ENCODE assay signal across 29 cellular contexts in genomic region chr4:1399508-1400190, GRCh38. TPM values are rescaled to one million over a fixed set of nuclear protein-coding genes. Genes with fewer than 3 reads are reported as not detected.
DNase-seq lines count a peak whose midpoint lies in the region; ATAC-seq, FAIRE-seq and TF ChIP-seq lines count a peak whose summit lies in the region.
"Had no signal": no experiment of that assay in that cellular context is flagged by ENCODE, and none has a peak within 500 bp of the region (broad histone marks: within the 10 kb centered on the region; RNA-seq: fewer than 3 reads in every experiment).

No MANE protein-coding gene starts in this region.

- H2AFZ ChIP-seq in neuronal stem cell (ENCODE audit: low read length) = no peak overlapping the region

- no peak for ATAC-seq in WTC11
- no peak for ATAC-seq in esophagus mucosa
- no peak for ATAC-seq in HG03196 (IDR thresholded peaks at IDR 0.05; ENCODE audit: unreplicated experiment)
- ATAC-seq: activated naive CD4-positive, alpha-beta T cell treated with anti-CD3 and anti-CD28 coated beads, Interleukin-2, amount 50 U/mL, for 72 hours; activated T-cell treated with anti-CD3 and anti-CD28 coated beads, Interleukin-2, amount 50 U/mL, for 4 hours; left colon; psoas muscle; stimulated activated naive CD8-positive, alpha-beta T cell treated with anti-CD3 and anti-CD28 coated beads, Interleukin-15, amount 100 ng/mL, for 72 hours had no signal

- no peak overlapping the region for H3K4me3 ChIP-seq in neuronal stem cell (ENCODE audit: low read length in 2 of 2)
- no peak overlapping the region for H3K4me3 ChIP-seq in esophagus muscularis mucosa
- H3K4me3 ChIP-seq: psoas muscle, smooth muscle cell, tibial nerve had no signal

- peaks cover 48% of the 10 kb centered on the region for H3K27me3 Mint-ChIP-seq in WTC11 (ENCODE audit: low read depth)

- H2BK5ac ChIP-seq in neuronal stem cell (ENCODE audit: low read length) = peak overlapping the region; percentile 66

- TF ChIP-seq POLR2A in GM12892 (IDR thresholded peaks at IDR 0.05; ENCODE audit: low read depth, low read length) (no peak), esophagus muscularis mucosa (IDR thresholded peaks at IDR 0.05; ENCODE audit: low read depth) (no peak)

- H2BK12ac ChIP-seq in neuronal stem cell (ENCODE audit: low read length) = peak overlapping the region; percentile 16

- no peak overlapping the region for H3K27ac Mint-ChIP-seq in WTC11
- H3K27ac Mint-ChIP-seq: activated B cell treated with CpG ODN at 0.5 μM for 24 hours had no signal

- peaks cover 3% of the 10 kb centered on the region for H3K79me1 ChIP-seq in neuronal stem cell (ENCODE audit: low read depth, low read length)

- TF ChIP-seq CTCF in WTC11 (IDR thresholded peaks at IDR 0.05) (no peak), esophagus muscularis mucosa (IDR thresholded peaks at IDR 0.05) (no peak)

- DNase-seq in DMS53 (lab: John Stamatoyannopoulos, UW) = peak; percentile 39
- no peak for DNase-seq in DMS53 treated with DMSO at 0.1 percent for 48 hours (lab: John Stamatoyannopoulos, UW; ENCODE audit: unreplicated experiment)
- peak; percentile 15 for DNase-seq in GM12892 (ENCODE audit: insufficient read length)
- peak; percentile 8 for DNase-seq in WTC11 (ENCODE audit: low spot score)
- no peak for DNase-seq in neuronal stem cell (ENCODE audit: low spot score)
- DNase-seq in esophagus muscularis mucosa (ENCODE audit: extremely low spot score) = no peak
- DNase-seq: activated CD4-positive, alpha-beta T cell treated with anti-CD3 and anti-CD28 coated beads, Interleukin-2, amount 50 U/mL, for 48 hours; Caco-2; effector CD8-positive, alpha-beta T cell; EL; midbrain; NCI-H1694 treated with DMSO at 0.1 percent for 48 hours; NCI-H69; stimulated activated CD4-positive, alpha-beta T cell treated with anti-CD3 and anti-CD28 coated beads, Interleukin-4, amount 100 ng/mL, for 1 hour had no signal

- no peak overlapping the region for H3K4me3 Mint-ChIP-seq in WTC11
- H3K4me3 Mint-ChIP-seq: activated B cell treated with CpG ODN at 0.5 μM for 24 hours; activated T-cell treated with anti-CD3 and anti-CD28 coated beads, Interleukin-2, amount 50 U/mL, for 4 hours; stimulated activated naive CD8-positive, alpha-beta T cell treated with anti-CD3 and anti-CD28 coated beads, Interleukin-15, amount 100 ng/mL, for 72 hours had no signal

- H2BK15ac ChIP-seq in neuronal stem cell (ENCODE audit: low read length) = no peak overlapping the region

- intact Hi-C loops in esophagus muscularis mucosa (cut with DNase I) = no loop called here

- WGBS in neuronal stem cell (ENCODE audit: extremely low coverage in 2 of 2, insufficient read length in 2 of 2, insufficient replicate concordance in 1 of 2), 2 donors = no CpG with 5 or more reads among the region's 15 CpGs
- WGBS in esophagus muscularis mucosa = 76% methylated on average over 7 of the region's 15 CpGs

- H3K4me1 ChIP-seq in neuronal stem cell (ENCODE audit: control insufficient read depth in 2 of 2, insufficient read depth in 1 of 2, low read depth in 1 of 2, low read length in 2 of 2) (no peaks in the 10 kb centered on the region), esophagus muscularis mucosa (peaks cover 9 to 28% (median 24%) of the 10 kb centered on the region in 4 donors)
- H3K4me1 ChIP-seq: Caco-2 had no signal

- no peak overlapping the region for H2AK5ac ChIP-seq in neuronal stem cell (ENCODE audit: low read depth, low read length)

- H3K27me3 ChIP-seq in neuronal stem cell (ENCODE audit: control insufficient read depth in 3 of 3, insufficient read depth in 3 of 3, low read depth in 1 of 3, low read length in 3 of 3) (peaks cover 6 to 48% (median 32%) of the 10 kb centered on the region in 3 experiments), esophagus muscularis mucosa (peaks cover 0 to 61% (median 37%) of the 10 kb centered on the region in 4 donors)

- peak overlapping the region; percentile 47 for H2BK120ac ChIP-seq in neuronal stem cell (ENCODE audit: low read depth, low read length)

- FAIRE-seq in GM12892 (lab: Jason Lieb, UNC) = no peak

- H3K14ac ChIP-seq in neuronal stem cell (ENCODE audit: low read length) = peak overlapping the region; percentile 71

- no peak overlapping the region for H3K4ac ChIP-seq in neuronal stem cell (ENCODE audit: low read length)

- H4K91ac ChIP-seq in neuronal stem cell (ENCODE audit: low read depth, low read length, poor library complexity) = no peak overlapping the region

- H3K23ac ChIP-seq in neuronal stem cell (ENCODE audit: low read depth, low read length, poor library complexity) = peak overlapping the region; percentile 80

- H3K36me3 ChIP-seq in neuronal stem cell (replicated peaks in 1 of 2; ENCODE audit: control insufficient read depth in 2 of 2, insufficient read depth in 2 of 2, low read length in 2 of 2) (no peaks in the 10 kb centered on the region), esophagus muscularis mucosa (peaks cover 0 to 11% (median 2%) of the 10 kb centered on the region in 4 donors)

- POLR2A ChIA-PET in WTC11 (lab: Charles Lee) = no interaction called here

- no peak overlapping the region for H4K8ac ChIP-seq in neuronal stem cell (ENCODE audit: low read depth, low read length)

- peaks cover 8% of the 10 kb centered on the region for H3K9me3 Mint-ChIP-seq in WTC11
- H3K9me3 Mint-ChIP-seq: activated B cell treated with CpG ODN at 0.5 μM for 24 hours; activated T-cell treated with anti-CD3 and anti-CD28 coated beads, Interleukin-2, amount 50 U/mL, for 4 hours had no signal

- CTCF ChIA-PET in WTC11 (lab: Charles Lee) = interaction anchor here (1.1 kb wide), 1 partner anchor 24 kb away, joined by 3 read pairs; no protein-coding TSS in a partner anchor

- H3K9me3 ChIP-seq in neuronal stem cell (replicated peaks in 1 of 2; ENCODE audit: control insufficient read depth in 2 of 2, insufficient read depth in 1 of 2, low read depth in 1 of 2, low read length in 2 of 2) = peaks cover 13 to 29% of the 10 kb centered on the region in 2 donors
- H3K9me3 ChIP-seq in esophagus muscularis mucosa = peaks cover 0 to 5% (median 0%) of the 10 kb centered on the region in 4 donors
- H3K9me3 ChIP-seq: Caco-2, psoas muscle had no signal

- TF ChIP-seq EP300 in esophagus muscularis mucosa (IDR thresholded peaks at IDR 0.05) = no peak

- no peak overlapping the region for H3K9ac ChIP-seq in neuronal stem cell (ENCODE audit: low read depth, low read length, poor library complexity)

- no peak overlapping the region for H3K4me2 ChIP-seq in neuronal stem cell (ENCODE audit: insufficient read depth, low read length, poor library complexity, severe bottlenecking)
- H3K4me2 ChIP-seq: smooth muscle cell had no signal

- peaks cover 14% of the 10 kb centered on the region for H3K36me3 Mint-ChIP-seq in WTC11

- H3K4me1 Mint-ChIP-seq in WTC11 = no peaks in the 10 kb centered on the region

- no peak overlapping the region for H3K27ac ChIP-seq in neuronal stem cell (replicated peaks; ENCODE audit: low read length)
- no peak overlapping the region for H3K27ac ChIP-seq in esophagus muscularis mucosa (replicated peaks in 1 of 4)
- H3K27ac ChIP-seq: 22Rv1, psoas muscle, tibial nerve had no signal

- H3K18ac ChIP-seq in neuronal stem cell (ENCODE audit: low read length) = no peak overlapping the region

TF ChIP-seq in WTC11, 78 proteins besides CTCF, POLR2A, EP300 and RAD21:
- TF ChIP-seq ATF6 (CRISPR knock-in tag; IDR thresholded peaks at IDR 0.05) (no peak), NFATC4 (CRISPR knock-in tag; IDR thresholded peaks at IDR 0.05) (no peak), ZNF232 (CRISPR knock-in tag; IDR thresholded peaks at IDR 0.05) (no peak), TP53 (CRISPR knock-in tag; IDR thresholded peaks at IDR 0.05) (no peak), RORB (CRISPR knock-in tag; IDR thresholded peaks at IDR 0.05) (no peak)

RNA-seq across cellular contexts. Expression of gene NKX1-1, which starts 6.6 kb away (rescaled TPM):
- not detected for polyA plus RNA-seq in GM12892 (2012; ENCODE audit: missing spikeins)
- total RNA-seq in WTC11 (2021) (not detected in 3 replicates), esophagus mucosa (not detected), esophagus muscularis mucosa (not detected)
- polyA plus RNA-seq in neuronal stem cell (2013, experiment 1 of 2) = not detected
- not detected for polyA plus RNA-seq in neuronal stem cell (2013, experiment 2 of 2)
- total RNA-seq: activated B cell treated with CpG ODN at 0.5 μM for 24 hours; activated naive CD4-positive, alpha-beta T cell treated with anti-CD3 and anti-CD28 coated beads, Interleukin-2, amount 50 U/mL, for 72 hours; activated T-cell treated with anti-CD3 and anti-CD28 coated beads, Interleukin-2, amount 50 U/mL, for 4 hours; Caco-2; cerebellum; left colon; psoas muscle; SK-MEL-5; smooth muscle cell; T-helper 2 cell treated with Interferon-gamma antibody and Interleukin-4, amounts not matched to agents 100 ng/mL and 5 ng/mL, for 36 hours; tibial nerve had no signal
- polyA plus RNA-seq: neural cell, psoas muscle, smooth muscle cell had no signal

RNA-seq across cellular contexts. Expression of gene UVSSA, which starts 52.6 kb away (rescaled TPM):
- 12.7 TPM for polyA plus RNA-seq in GM12892 (2012; ENCODE audit: missing spikeins)
- total RNA-seq in WTC11 (2021) = 36.9 to 41.5 TPM (median 40.4 TPM) in 3 replicates
- polyA plus RNA-seq in neuronal stem cell (2013, experiment 1 of 2) = 8.6 TPM
- 8.7 TPM for polyA plus RNA-seq in neuronal stem cell (2013, experiment 2 of 2)
- 11.0 TPM for total RNA-seq in esophagus mucosa
- 10 to 100 TPM in 3 of 4 donors, 1 to 10 TPM in 1; 8.9 to 16.5 (median 13.1) TPM for total RNA-seq in esophagus muscularis mucosa

Comparison
In these comparisons a context has a peak if more than half of its experiments do, and no peak if none do; other contexts are left out.
1. DNase-seq: peak in DMS53 (single experiment), GM12892 (single experiment) and WTC11 (single experiment); none in DMS53 treated with DMSO at 0.1 percent for 48 hours (single experiment), neuronal stem cell (single experiment) and esophagus muscularis mucosa (single experiment).